ENCODE assay signal across 8 cellular contexts in genomic region chr22:45235101-45235777, GRCh38. TPM values are rescaled to one million over a fixed set of nuclear protein-coding genes. Genes with fewer than 3 reads are reported as not detected.
DNase-seq lines count a peak whose midpoint lies in the region; ATAC-seq and TF ChIP-seq lines count a peak whose summit lies in the region.

No MANE protein-coding gene starts in this region.

- peaks cover 24% of the 10 kb centered on the region for H3K36me3 ChIP-seq in BLaER1
- H3K36me3 ChIP-seq in osteoblast (ENCODE audit: insufficient read depth, low read length): no peaks in the 10 kb centered on the region
- no peaks in the 10 kb centered on the region for H3K36me3 ChIP-seq in A673 (ENCODE audit: insufficient read depth, low read length, poor library complexity, severe bottlenecking)

- ATAC-seq in GM18870 (IDR thresholded peaks at IDR 0.05; ENCODE audit: unreplicated experiment): peak; percentile 61
- peak; percentile 63 for ATAC-seq in HG03045 (IDR thresholded peaks at IDR 0.05; ENCODE audit: unreplicated experiment)

- peak overlapping the region; percentile 72 for H3K9ac ChIP-seq in BLaER1

- no peak overlapping the region for H2AFZ ChIP-seq in osteoblast (ENCODE audit: low read length)

- peaks cover 30% of the 10 kb centered on the region for H3K79me2 ChIP-seq in osteoblast (ENCODE audit: insufficient read depth, low read length)

- H3K27ac ChIP-seq in BLaER1 (peak overlapping the region; percentile 92), osteoblast (ENCODE audit: low read depth, low read length) (no peak overlapping the region), A673 (ENCODE audit: low read depth, low read length, poor library complexity, severe bottlenecking) (no peak overlapping the region)

- H3K4me3 ChIP-seq in BLaER1: peak overlapping the region; percentile 60
- H3K4me3 ChIP-seq in osteoblast (ENCODE audit: insufficient read depth, low read length): no peak overlapping the region
- no peak overlapping the region for H3K4me3 ChIP-seq in A673 (ENCODE audit: low read depth, low read length, poor library complexity, severe bottlenecking)

- peak overlapping the region; percentile 96 for H3K4me2 ChIP-seq in BLaER1
- H3K4me2 ChIP-seq in osteoblast (ENCODE audit: insufficient read depth, low read length): no peak overlapping the region

- peak; percentile 91 for DNase-seq in SKM-1 (lab: John Stamatoyannopoulos, UW; ENCODE audit: unreplicated experiment)
- peak; percentile 66 for DNase-seq in osteoblast (ENCODE audit: insufficient read length, low spot score, missing footprints)
- DNase-seq in A673 (ENCODE audit: low spot score): no peak
- DNase-seq in activated naive CD4-positive, alpha-beta T cell (lab: John Stamatoyannopoulos, UW): no peak
- no peak for DNase-seq in COLO829 (ENCODE audit: low spot score)

- H3K4me1 ChIP-seq in BLaER1 (peaks cover 97% of the 10 kb centered on the region), osteoblast (ENCODE audit: insufficient read depth, low read length) (peaks cover 6% of the 10 kb centered on the region), A673 (ENCODE audit: insufficient read depth, low read length, poor library complexity, severe bottlenecking) (peaks cover 8% of the 10 kb centered on the region)

- H3K9me3 ChIP-seq in BLaER1: no peaks in the 10 kb centered on the region
- H3K9me3 ChIP-seq in osteoblast (ENCODE audit: low read depth, low read length): no peaks in the 10 kb centered on the region
- H3K9me3 ChIP-seq in A673 (ENCODE audit: low read depth, low read length, poor library complexity, severe bottlenecking): no peaks in the 10 kb centered on the region

- H4K20me1 ChIP-seq in BLaER1: peaks cover 75% of the 10 kb centered on the region
- peaks cover 40% of the 10 kb centered on the region for H4K20me1 ChIP-seq in osteoblast (ENCODE audit: insufficient read depth, low read length)

- TF ChIP-seq CTCF in osteoblast (IDR thresholded peaks at IDR 0.05; ENCODE audit: extremely low read depth, low read depth, low read length) (no peak), A673 (conservative IDR thresholded peaks at IDR 0.05; ENCODE audit: low read depth, low read length) (no peak)

- POLR2A ChIA-PET in A673 (lab: Charles Lee; ENCODE audit: low non-redundant PET): no interaction called here

- intact Hi-C loops in A673 (cut with micrococcal nuclease; ENCODE audit: unreplicated experiment): no loop called here

- H3K27me3 ChIP-seq in BLaER1 (no peaks in the 10 kb centered on the region), osteoblast (ENCODE audit: insufficient read depth, low read length) (no peaks in the 10 kb centered on the region), A673 (replicated peaks; ENCODE audit: insufficient read depth, low read depth, low read length, poor library complexity) (no peaks in the 10 kb centered on the region)

- CTCF ChIA-PET in A673 (lab: Charles Lee): no interaction called here

- no TSS peak for BruUV-seq in A673 (replicated peaks; lab: Mats Ljungman, UMichigan)

RNA-seq across cellular contexts. Expression of gene KIAA0930, which starts 5.5 kb away (rescaled TPM):
- total RNA-seq in osteoblast (31.8 and 43.4 TPM in 2 replicates), A673 (2021) (54.8 and 64.2 TPM in 2 replicates)

RNA-seq across cellular contexts. Expression of gene UPK3A, which starts 49.5 kb away (rescaled TPM):
- total RNA-seq in osteoblast: not detected in 2 replicates
- total RNA-seq in A673 (2021): not detected in 2 replicates

Comparison
In these comparisons a context has a peak if more than half of its experiments do, and no peak if none do; other contexts are left out.
1. DNase-seq: peak in SKM-1 (single experiment) and osteoblast (single experiment); none in A673 (single experiment), activated naive CD4-positive, alpha-beta T cell (0 of 4) and COLO829 (single experiment).